In genomic region chr7:100691676-100692577, GRCh38 we compare ENCODE assay signal across 8 cellular contexts. TPM values are rescaled to one million over a fixed set of nuclear protein-coding genes. Genes with fewer than 3 reads are reported as not detected.
DNase-seq lines count a peak whose midpoint lies in the region; ATAC-seq, FAIRE-seq and TF ChIP-seq lines count a peak whose summit lies in the region.

No MANE protein-coding gene starts in this region.

- H3K4me1 ChIP-seq in H1 (replicated peaks in 1 of 4; ENCODE audit: control insufficient read depth in 3 of 4, insufficient read depth in 4 of 4, low read length in 3 of 4) = peaks cover 6 to 20% (median 12%) of the 10 kb centered on the region in 4 experiments

- no peak for TF ChIP-seq EP300 in H1 (IDR thresholded peaks at IDR 0.05; ENCODE audit: borderline replicate concordance in 1 of 2, low read depth in 2 of 2, low read length in 2 of 2)

- peaks cover 28% of the 10 kb centered on the region for H3K4me1 Mint-ChIP-seq in activated CD8-positive, alpha-beta memory T cell treated with anti-CD3 and anti-CD28 coated beads, Interleukin-2, amount 10 ng/mL, durations not matched to agents 7 days and 5 days

- peaks cover 13% of the 10 kb centered on the region for H3K27me3 Mint-ChIP-seq in activated CD8-positive, alpha-beta memory T cell treated with anti-CD3 and anti-CD28 coated beads, Interleukin-2, amount 10 ng/mL, durations not matched to agents 7 days and 5 days

- H4K91ac ChIP-seq in H1 (replicated peaks; ENCODE audit: insufficient read length, low read length) = no peak overlapping the region

- H3K79me1 ChIP-seq in H1 (ENCODE audit: low read depth, low read length) = peaks cover 14% of the 10 kb centered on the region

- H3K79me2 ChIP-seq in H1 (ENCODE audit: control insufficient read depth in 1 of 2, insufficient read depth in 2 of 2, low read length in 2 of 2) = peaks cover 19 to 60% of the 10 kb centered on the region in 2 experiments

- H4K5ac ChIP-seq in H1 (ENCODE audit: insufficient read length, low read depth, low read length) = peak overlapping the region; percentile 11

- peak overlapping the region; percentile 41 to 86 (median 66); a peak in 6 of 7 replicates for H3K9ac ChIP-seq in H1 (replicated peaks in 1 of 4; ENCODE audit: extremely low read depth in 1 of 4, low read depth in 3 of 4, low read length in 3 of 4)

- no peak overlapping the region for H3K14ac ChIP-seq in H1 (ENCODE audit: insufficient read length)

- 0 out of 2 replicates have a peak overlapping the region, but pooled peaks have one; percentile 66 for H2BK5ac ChIP-seq in H1 (ENCODE audit: low read depth, low read length)

- no peak overlapping the region for H2AFZ ChIP-seq in H1 (ENCODE audit: low read length)

- peak overlapping the region; percentile 96 for H3K4me3 Mint-ChIP-seq in activated CD8-positive, alpha-beta memory T cell treated with anti-CD3 and anti-CD28 coated beads, Interleukin-2, amount 10 ng/mL, durations not matched to agents 7 days and 5 days

- FAIRE-seq in H1 (lab: Jason Lieb, UNC) = peak; percentile 42

- no peak overlapping the region for H4K8ac ChIP-seq in H1 (ENCODE audit: extremely low read depth, insufficient read depth, low read length)

- POLR2A ChIA-PET in H1 (lab: Charles Lee; ENCODE audit: partially characterized antibody) = interaction anchor here (0.6 to 14.3 kb wide), 18 partner anchors 13 to 262 kb away, joined by 3 to 257 read pairs (median 4); partner anchors contain the start of genes FBXO24, LRCH4, MEPCE and MOSPD3

- no peaks in the 10 kb centered on the region for H3K9me3 ChIP-seq in H1 (ENCODE audit: insufficient read depth in 2 of 2, low read depth in 1 of 2, low read length in 1 of 2)

- peak overlapping the region; percentile 20; the same call in 1 of the 2 replicates for H2AK5ac ChIP-seq in H1 (ENCODE audit: low read depth, low read length)

- peaks cover 29 to 43% of the 10 kb centered on the region in 2 experiments for H4K20me1 ChIP-seq in H1 (replicated peaks in 1 of 2; ENCODE audit: control insufficient read depth in 1 of 2, insufficient read depth in 2 of 2, low read length in 2 of 2)

- no peaks in the 10 kb centered on the region for H3K27me3 ChIP-seq in H1 (replicated peaks in 1 of 4; ENCODE audit: control insufficient read depth in 3 of 4, extremely low read depth in 1 of 4, insufficient read depth in 3 of 4, low read length in 3 of 4)

- no peak overlapping the region; the same call in 1 of the 2 replicates for H2BK15ac ChIP-seq in H1 (ENCODE audit: low read length)

- peaks cover 5% of the 10 kb centered on the region for H3K36me3 Mint-ChIP-seq in activated CD8-positive, alpha-beta memory T cell treated with anti-CD3 and anti-CD28 coated beads, Interleukin-2, amount 10 ng/mL, durations not matched to agents 7 days and 5 days

- peaks cover 15% of the 10 kb centered on the region for H3K23me2 ChIP-seq in H1 (ENCODE audit: low read depth, low read length)

- no peaks in the 10 kb centered on the region for H3K9me3 Mint-ChIP-seq in activated CD8-positive, alpha-beta memory T cell treated with anti-CD3 and anti-CD28 coated beads, Interleukin-2, amount 10 ng/mL, durations not matched to agents 7 days and 5 days (ENCODE audit: low read depth)

- H3K4me2 ChIP-seq in H1 (ENCODE audit: insufficient read depth in 1 of 2, low read depth in 2 of 2, low read length in 2 of 2) = peak overlapping the region; percentile 83 to 88

- peak; percentile 95 for DNase-seq in DMS 273 (lab: John Stamatoyannopoulos, UW; ENCODE audit: unreplicated experiment)
- peak; percentile 60 to 64 for DNase-seq in NOMO-1 (lab: John Stamatoyannopoulos, UW; ENCODE audit: unreplicated experiment in 2 of 2)
- DNase-seq in activated CD8-positive, alpha-beta memory T cell treated with anti-CD3 and anti-CD28 coated beads, Interleukin-2, amount 10 ng/mL, durations not matched to agents 7 days and 5 days = peak; percentile 86
- peak; percentile 54 to 96 for DNase-seq in H1 (ENCODE audit: low read depth in 1 of 2, low spot score in 2 of 2)
- DNase-seq in mesenteric fat pad (ENCODE audit: low spot score) = peak; percentile 92
- peak; percentile 68 for DNase-seq in stimulated activated CD8-positive, alpha-beta memory T cell treated with anti-CD3 and anti-CD28 coated beads, Interleukin-15, amount 100 ng/mL, for 24 hours (ENCODE audit: low read depth)

- CTCF ChIA-PET in activated CD8-positive, alpha-beta memory T cell treated with anti-CD3 and anti-CD28 coated beads, Interleukin-2, amount 10 ng/mL, durations not matched to agents 7 days and 5 days (lab: Charles Lee) = interaction anchor here (0.6 to 9.5 kb wide), 36 partner anchors 12 to 254 kb away, joined by 3 to 137 read pairs (median 5); partner anchors contain the start of genes FBXO24, GNB2, LRCH4 and MOSPD3
- CTCF ChIA-PET in H1 (lab: Charles Lee; ENCODE audit: partially characterized antibody) = interaction anchor here (0.6 to 20.7 kb wide), 37 partner anchors 8 to 1018 kb away, joined by 3 to 254 read pairs (median 5); partner anchors contain the start of genes EPHB4, FBXO24, MOSPD3 and PCOLCE

- peak in 1 of 2 experiments; percentile 66; a peak in 1 of 3 replicates for TF ChIP-seq POLR2A in H1 (IDR thresholded peaks at IDR 0.05; ENCODE audit: control extremely low read depth in 1 of 2, low read depth in 2 of 2, low read length in 2 of 2)

- no peak overlapping the region for H2BK120ac ChIP-seq in H1 (replicated peaks; ENCODE audit: low read depth, low read length)

- H3K18ac ChIP-seq in H1 (ENCODE audit: extremely low read depth, low read length) = no peak overlapping the region

- H3K23ac ChIP-seq in H1 (ENCODE audit: insufficient read length) = no peak overlapping the region

- peak overlapping the region; percentile 82 to 95 (median 90) for H3K4me3 ChIP-seq in H1 (ENCODE audit: extremely low read depth in 1 of 4, insufficient read depth in 2 of 4, low read depth in 3 of 4, low read length in 4 of 4)

- 28% methylated on average over 21 of the region's 28 CpGs; no CpG with 5 or more reads in 1 of the 2 experiments for WGBS in H1 (ENCODE audit: extremely low coverage in 1 of 2, insufficient coverage in 1 of 2, insufficient read length in 1 of 2, insufficient replicate concordance in 2 of 2, low coverage in 1 of 2, low lambda C conversion rate in 2 of 2, missing lambda C conversion rate in 1 of 2), 2 experiments

- no peak overlapping the region for H2BK20ac ChIP-seq in H1 (ENCODE audit: low read length)

- peak; percentile 66 to 80 for TF ChIP-seq RAD21 in H1 (IDR thresholded peaks at IDR 0.05 in 1 of 2, conservative IDR thresholded peaks at IDR 0.05 in 1 of 2; ENCODE audit: low read depth in 2 of 2, low read length in 2 of 2)

- peaks cover 6 to 26% (median 18%) of the 10 kb centered on the region in 4 experiments for H3K36me3 ChIP-seq in H1 (ENCODE audit: control insufficient read depth in 2 of 4, insufficient read depth in 4 of 4, low read length in 3 of 4)

- H3K27ac ChIP-seq in H1 (ENCODE audit: low read depth, low read length) = no peak overlapping the region

- peak; percentile 36 for ATAC-seq in HG03135 (IDR thresholded peaks at IDR 0.05; ENCODE audit: unreplicated experiment)
- peak; percentile 76 for ATAC-seq in activated CD8-positive, alpha-beta memory T cell treated with anti-CD3 and anti-CD28 coated beads, Interleukin-2, amount 10 ng/mL, durations not matched to agents 7 days and 5 days
- no peak for ATAC-seq in HG02610 (IDR thresholded peaks at IDR 0.05; ENCODE audit: unreplicated experiment)

- TF ChIP-seq CTCF in H1 (IDR thresholded peaks at IDR 0.05; ENCODE audit: control extremely low read depth in 1 of 3, insufficient read depth in 1 of 3, low read depth in 1 of 3, low read length in 3 of 3) = peak in 2 of 3 experiments; percentile 87 to 93; a peak in 3 of 4 replicates

- H3K27ac Mint-ChIP-seq in activated CD8-positive, alpha-beta memory T cell treated with anti-CD3 and anti-CD28 coated beads, Interleukin-2, amount 10 ng/mL, durations not matched to agents 7 days and 5 days = peak overlapping the region; percentile 71

- peak overlapping the region; percentile 3 for H3K56ac ChIP-seq in H1 (replicated peaks; ENCODE audit: insufficient read length, low read depth, low read length)

- peak overlapping the region; percentile 91 for H3K4ac ChIP-seq in H1 (replicated peaks; ENCODE audit: insufficient read length, low read depth, low read length)

- peak overlapping the region; percentile 60; the same call in 1 of the 2 replicates for H2BK12ac ChIP-seq in H1 (ENCODE audit: low read depth, low read length)

RNA-seq across cellular contexts. Expression of gene GIGYF1, which starts 2.1 kb away (rescaled TPM):
- total RNA-seq in activated CD8-positive, alpha-beta memory T cell treated with anti-CD3 and anti-CD28 coated beads, Interleukin-2, amount 10 ng/mL, durations not matched to agents 7 days and 5 days = 10 to 100 TPM; 47.1 to 53.4 TPM
- 95.0 and 99.3 TPM in 2 replicates for total RNA-seq in H1 (2021; fragmentation: NEBNext Ultra II Directional; extraction: Animal tissue kit (Norgen Biotek cat#: 25700))
- polyA plus RNA-seq in H1 (2011; rRNA removed) = 24.1 and 44.8 TPM in 2 replicates
- polyA plus RNA-seq in H1 (2011; cell fraction: cytosol; rRNA removed) = 33.2 TPM
- 252 TPM for polyA plus RNA-seq in H1 (2011; cell fraction: nucleus; rRNA removed)
- polyA plus RNA-seq in H1 (2012, experiment 1 of 2) = 48.2 to 80.3 TPM (median 68.8 TPM) in 4 replicates
- 52.0 TPM for polyA plus RNA-seq in H1 (2012, experiment 2 of 2)
- 47.1 TPM for polyA plus RNA-seq in H1 (2013, experiment 1 of 2)
- polyA plus RNA-seq in H1 (2013, experiment 2 of 2) = 42.6 TPM
- 12.4 and 17.1 TPM in 2 replicates for polyA minus RNA-seq in H1 (2011; rRNA and poly(A)+ RNA removed)
- 34.8 TPM for polyA minus RNA-seq in H1 (2011; cell fraction: cytosol; rRNA and poly(A)+ RNA removed)
- polyA minus RNA-seq in H1 (2011; cell fraction: nucleus; rRNA and poly(A)+ RNA removed) = 88.2 TPM
- 31.9 TPM for total RNA-seq in mesenteric fat pad

RNA-seq across cellular contexts. Expression of gene POP7, which starts 14.0 kb away (rescaled TPM):
- total RNA-seq in activated CD8-positive, alpha-beta memory T cell treated with anti-CD3 and anti-CD28 coated beads, Interleukin-2, amount 10 ng/mL, durations not matched to agents 7 days and 5 days = 10 to 100 TPM; 43.6 to 53.4 TPM
- 92.5 and 96.7 TPM in 2 replicates for total RNA-seq in H1 (2021; fragmentation: NEBNext Ultra II Directional; extraction: Animal tissue kit (Norgen Biotek cat#: 25700))
- 135 and 205 TPM in 2 replicates for polyA plus RNA-seq in H1 (2011; rRNA removed)
- polyA plus RNA-seq in H1 (2011; cell fraction: cytosol; rRNA removed) = 130 TPM
- polyA plus RNA-seq in H1 (2011; cell fraction: nucleus; rRNA removed) = 92.8 TPM
- 80.0 to 112 TPM (median 103 TPM) in 4 replicates for polyA plus RNA-seq in H1 (2012, experiment 1 of 2)
- polyA plus RNA-seq in H1 (2012, experiment 2 of 2) = 129 TPM
- polyA plus RNA-seq in H1 (2013, experiment 1 of 2) = 94.1 TPM
- polyA plus RNA-seq in H1 (2013, experiment 2 of 2) = 93.8 TPM
- 21.6 and 21.8 TPM in 2 replicates for polyA minus RNA-seq in H1 (2011; rRNA and poly(A)+ RNA removed)
- 35.0 TPM for polyA minus RNA-seq in H1 (2011; cell fraction: cytosol; rRNA and poly(A)+ RNA removed)
- polyA minus RNA-seq in H1 (2011; cell fraction: nucleus; rRNA and poly(A)+ RNA removed) = 34.4 TPM
- total RNA-seq in mesenteric fat pad = 25.9 TPM

RNA-seq across cellular contexts. Expression of gene GNB2, which starts 18.4 kb away (rescaled TPM):
- 100 to 1,000 TPM; 243 to 271 TPM for total RNA-seq in activated CD8-positive, alpha-beta memory T cell treated with anti-CD3 and anti-CD28 coated beads, Interleukin-2, amount 10 ng/mL, durations not matched to agents 7 days and 5 days
- 157 and 160 TPM in 2 replicates for total RNA-seq in H1 (2021; fragmentation: NEBNext Ultra II Directional; extraction: Animal tissue kit (Norgen Biotek cat#: 25700))
- polyA plus RNA-seq in H1 (2011; rRNA removed) = 260 and 351 TPM in 2 replicates
- 192 TPM for polyA plus RNA-seq in H1 (2011; cell fraction: cytosol; rRNA removed)
- polyA plus RNA-seq in H1 (2011; cell fraction: nucleus; rRNA removed) = 230 TPM
- 133 to 215 TPM (median 185 TPM) in 4 replicates for polyA plus RNA-seq in H1 (2012, experiment 1 of 2)
- 219 TPM for polyA plus RNA-seq in H1 (2012, experiment 2 of 2)
- 68.1 TPM for polyA plus RNA-seq in H1 (2013, experiment 1 of 2)
- 69.3 TPM for polyA plus RNA-seq in H1 (2013, experiment 2 of 2)
- polyA minus RNA-seq in H1 (2011; rRNA and poly(A)+ RNA removed) = 87.9 and 102 TPM in 2 replicates
- 71.6 TPM for polyA minus RNA-seq in H1 (2011; cell fraction: cytosol; rRNA and poly(A)+ RNA removed)
- 51.5 TPM for polyA minus RNA-seq in H1 (2011; cell fraction: nucleus; rRNA and poly(A)+ RNA removed)
- 243 TPM for total RNA-seq in mesenteric fat pad

RNA-seq across cellular contexts. Expression of gene EPO, which starts 28.3 kb away (rescaled TPM):
- total RNA-seq in activated CD8-positive, alpha-beta memory T cell treated with anti-CD3 and anti-CD28 coated beads, Interleukin-2, amount 10 ng/mL, durations not matched to agents 7 days and 5 days = not detected
- 0.48 and 0.95 TPM in 2 replicates for total RNA-seq in H1 (2021; fragmentation: NEBNext Ultra II Directional; extraction: Animal tissue kit (Norgen Biotek cat#: 25700))
- polyA plus RNA-seq in H1 (2011; rRNA removed) = 0.42 and 0.67 TPM in 2 replicates
- polyA plus RNA-seq in H1 (2011; cell fraction: cytosol; rRNA removed) = 0.52 TPM
- polyA plus RNA-seq in H1 (2011; cell fraction: nucleus; rRNA removed) = 0.67 TPM
- polyA plus RNA-seq in H1 (2012, experiment 1 of 2) = 0.52 to 0.85 TPM (median 0.65 TPM) in 4 replicates
- polyA plus RNA-seq in H1 (2012, experiment 2 of 2) = 0.62 TPM
- polyA plus RNA-seq in H1 (2013, experiment 1 of 2) = 0.69 TPM
- 0.83 TPM for polyA plus RNA-seq in H1 (2013, experiment 2 of 2)
- polyA minus RNA-seq in H1 (2011; rRNA and poly(A)+ RNA removed) = 0.41 TPM in 1 of 2 replicates, not detected in the other
- polyA minus RNA-seq in H1 (2011; cell fraction: cytosol; rRNA and poly(A)+ RNA removed) = not detected
- polyA minus RNA-seq in H1 (2011; cell fraction: nucleus; rRNA and poly(A)+ RNA removed) = not detected
- not detected for total RNA-seq in mesenteric fat pad

RNA-seq across cellular contexts. Expression of gene ACTL6B, which starts 35.7 kb away (rescaled TPM):
- total RNA-seq in activated CD8-positive, alpha-beta memory T cell treated with anti-CD3 and anti-CD28 coated beads, Interleukin-2, amount 10 ng/mL, durations not matched to agents 7 days and 5 days = not detected
- total RNA-seq in H1 (2021; fragmentation: NEBNext Ultra II Directional; extraction: Animal tissue kit (Norgen Biotek cat#: 25700)) = 1.7 and 2.1 TPM in 2 replicates
- polyA plus RNA-seq in H1 (2011; rRNA removed) = 4.5 and 4.6 TPM in 2 replicates
- 2.7 TPM for polyA plus RNA-seq in H1 (2011; cell fraction: cytosol; rRNA removed)
- polyA plus RNA-seq in H1 (2011; cell fraction: nucleus; rRNA removed) = 3.4 TPM
- 1.6 to 4.0 TPM (median 3.0 TPM) in 4 replicates for polyA plus RNA-seq in H1 (2012, experiment 1 of 2)
- polyA plus RNA-seq in H1 (2012, experiment 2 of 2) = 2.3 TPM
- polyA plus RNA-seq in H1 (2013, experiment 1 of 2) = 1.1 TPM
- polyA plus RNA-seq in H1 (2013, experiment 2 of 2) = 1.0 TPM
- polyA minus RNA-seq in H1 (2011; rRNA and poly(A)+ RNA removed) = 0.51 and 0.60 TPM in 2 replicates
- 2.4 TPM for polyA minus RNA-seq in H1 (2011; cell fraction: cytosol; rRNA and poly(A)+ RNA removed)
- 0.70 TPM for polyA minus RNA-seq in H1 (2011; cell fraction: nucleus; rRNA and poly(A)+ RNA removed)
- not detected for total RNA-seq in mesenteric fat pad
